ENCODE assay signal across 15 cellular contexts in genomic region chr15:65576669-65577068, GRCh38. TPM values are rescaled to one million over a fixed set of nuclear protein-coding genes. Genes with fewer than 3 reads are reported as not detected.
DNase-seq lines count a peak whose midpoint lies in the region; ATAC-seq and TF ChIP-seq lines count a peak whose summit lies in the region.
"Had no signal": no experiment of that assay in that cellular context is flagged by ENCODE, and none has a peak within 500 bp of the region (broad histone marks: within the 10 kb centered on the region; RNA-seq: fewer than 3 reads in every experiment).

No MANE protein-coding gene starts in this region.

- H3K4me1 ChIP-seq in HEK293 (ENCODE audit: control insufficient read depth, insufficient read depth, low read length) (peaks cover 4% of the 10 kb centered on the region; the same call in 1 of the 2 replicates), body of pancreas (no peaks in the 10 kb centered on the region)

- POLR2A ChIA-PET in AG04449 (lab: Yijun Ruan, JAX), result interaction anchor here (1.3 kb wide), 1 partner anchor 272 kb away, joined by 3 read pairs; no protein-coding TSS in a partner anchor
- POLR2A ChIA-PET in HEK293 (lab: Yijun Ruan, JAX), result interaction anchor here (1.3 kb wide), 1 partner anchor 8 kb away, joined by 3 read pairs; no protein-coding TSS in a partner anchor

- DNase-seq in AG04449 (ENCODE audit: low read depth, low spot score), result peak; percentile 55
- DNase-seq in astrocyte of the spinal cord (ENCODE audit: low read depth, low spot score), result peak; percentile 70
- peak; percentile 73 for DNase-seq in kidney glomerular epithelial cell (lab: John Stamatoyannopoulos, UW)
- DNase-seq in body of pancreas, result no peak
- DNase-seq in NOMO-1 (lab: John Stamatoyannopoulos, UW; ENCODE audit: unreplicated experiment in 2 of 2), result no peak
- DNase-seq in CD1c-positive myeloid dendritic cell (ENCODE audit: extremely low spot score), result no peak
- DNase-seq: activated CD8-positive, alpha-beta memory T cell treated with anti-CD3 and anti-CD28 coated beads for 24 hours; activated naive CD8-positive, alpha-beta T cell treated with anti-CD3 and anti-CD28 coated beads, Interleukin-2, amount 10 ng/mL, durations not matched to agents 7 days and 5 days; CD4-positive, CD25-positive, alpha-beta regulatory T cell; endodermal cell; naive B cell; NCI-H2029 treated with DMSO at 0.1 percent for 48 hours; T-helper 9 cell had no signal

- H3K4me3 ChIP-seq in AG04449 (ENCODE audit: low read depth, low read length), result no peak overlapping the region
- H3K4me3 ChIP-seq in HEK293 (ENCODE audit: low read depth, low read length), result no peak overlapping the region
- no peak overlapping the region for H3K4me3 ChIP-seq in astrocyte of the spinal cord (ENCODE audit: low read depth, low read length)
- H3K4me3 ChIP-seq in body of pancreas, result no peak overlapping the region

- WGBS in body of pancreas, 2 donors, result 100% methylated on average over 1 of the region's 1 CpG

- H3K36me3 ChIP-seq in HEK293 (ENCODE audit: control insufficient read depth in 2 of 2, insufficient read depth in 1 of 2, low read length in 2 of 2) (peaks cover 67 to 84% of the 10 kb centered on the region in 2 experiments), body of pancreas (replicated peaks in 1 of 2; ENCODE audit: insufficient read depth in 1 of 2, low read depth in 2 of 2) (peaks cover 0 to 20% of the 10 kb centered on the region in 2 donors)

- CTCF ChIA-PET in AG04449 (lab: Yijun Ruan, JAX), result interaction anchor here (1.5 kb wide), 1 partner anchor 176 kb away, joined by 4 read pairs; no protein-coding TSS in a partner anchor
- CTCF ChIA-PET in HEK293 (lab: Yijun Ruan, JAX), result interaction anchor here (1.7 kb wide), 1 partner anchor 175 kb away, joined by 5 read pairs; no protein-coding TSS in a partner anchor

- no peak overlapping the region for H3K27ac ChIP-seq in HEK293 (ENCODE audit: extremely low read depth, low read depth, low read length)
- no peak overlapping the region for H3K27ac ChIP-seq in body of pancreas

- intact Hi-C loops in body of pancreas (cut with DNase I), result no loop called here

- in situ Hi-C loops in astrocyte of the spinal cord (cut with HindIII; ENCODE audit: low sequenced_read_pairs), result no loop called here

- ATAC-seq in body of pancreas (no peak), HG03442 (IDR thresholded peaks at IDR 0.05; ENCODE audit: unreplicated experiment) (no peak)

- no peak for TF ChIP-seq CTCF in AG04449 (IDR thresholded peaks at IDR 0.05; ENCODE audit: insufficient read depth, low read length, missing control alignments)
- no peak for TF ChIP-seq CTCF in HEK293 (tag by site-specific recombination; IDR thresholded peaks at IDR 0.05)
- no peak for TF ChIP-seq CTCF in astrocyte of the spinal cord (IDR thresholded peaks at IDR 0.05; ENCODE audit: low read depth, low read length)
- no peak for TF ChIP-seq CTCF in body of pancreas (IDR thresholded peaks at IDR 0.05)

- TF ChIP-seq POLR2A in body of pancreas (IDR thresholded peaks at IDR 0.05), result no peak

- H3K9me3 ChIP-seq in HEK293 (ENCODE audit: control insufficient read depth, insufficient read depth, low read depth, low read length), result no peaks in the 10 kb centered on the region
- no peaks in the 10 kb centered on the region for H3K9me3 ChIP-seq in body of pancreas

- no peaks in the 10 kb centered on the region for H3K27me3 ChIP-seq in body of pancreas

TF ChIP-seq in HEK293, 187 proteins besides CTCF, POLR2A, EP300 and RAD21:
- TF ChIP-seq ZNF10 (tag by site-specific recombination; IDR thresholded peaks at IDR 0.05) (peak; percentile 22; the same call in 1 of the 2 replicates), ZNF629 (tag by site-specific recombination; IDR thresholded peaks at IDR 0.05) (peak; percentile 38; the same call in 1 of the 2 replicates), SP2 (tag by site-specific recombination; IDR thresholded peaks at IDR 0.05) (no peak), ZFP37 (tag by site-specific recombination; IDR thresholded peaks at IDR 0.05) (no peak), ZBTB17 (tag by site-specific recombination; IDR thresholded peaks at IDR 0.05) (peak; percentile 38), ZNF501 (tag by site-specific recombination; IDR thresholded peaks at IDR 0.05) (no peak), ZEB2 (tag by site-specific recombination; IDR thresholded peaks at IDR 0.05) (peak; percentile 55; the same call in 1 of the 2 replicates), SP7 (tag by site-specific recombination; IDR thresholded peaks at IDR 0.05) (peak; percentile 46; the same call in 1 of the 2 replicates), ZFP41 (tag by site-specific recombination; IDR thresholded peaks at IDR 0.05; ENCODE audit: borderline replicate concordance) (no peak), ZNF335 (tag by site-specific recombination; conservative IDR thresholded peaks at IDR 0.05) (peak; percentile 26; the same call in 1 of the 2 replicates), PRDM6 (tag by site-specific recombination; IDR thresholded peaks at IDR 0.05) (peak; percentile 71), PBX3 (CRISPR knock-in tag; IDR thresholded peaks at IDR 0.05) (no peak), ZNF426 (tag by site-specific recombination; IDR thresholded peaks at IDR 0.05) (no peak), ZNF146 (tag by site-specific recombination; IDR thresholded peaks at IDR 0.05) (no peak)

RNA-seq across cellular contexts. Expression of gene INTS14, which starts 34.3 kb away (rescaled TPM):
- total RNA-seq in body of pancreas, result 10 to 100 TPM; 26.0 to 28.3 TPM

RNA-seq across cellular contexts. Expression of gene SLC24A1, which starts 45.1 kb away (rescaled TPM):
- 1 to 10 TPM; 3.6 to 9.6 TPM for total RNA-seq in body of pancreas

RNA-seq across cellular contexts. Expression of gene HACD3, which starts 46.4 kb away (rescaled TPM):
- total RNA-seq in body of pancreas, result 10 to 100 TPM; 10.9 to 35.8 TPM

RNA-seq across cellular contexts. Expression of gene DPP8, which starts 59.2 kb away (rescaled TPM):
- 10 to 100 TPM; 13.0 to 27.4 TPM for total RNA-seq in body of pancreas

Comparison
In these comparisons a context has a peak if more than half of its experiments do, and no peak if none do; other contexts are left out.
1. DNase-seq: peak in AG04449 (single experiment), astrocyte of the spinal cord (single experiment) and kidney glomerular epithelial cell (single experiment); none in body of pancreas (0 of 4), NOMO-1 (0 of 2) and CD1c-positive myeloid dendritic cell (single experiment).